23 cellular contexts compared by ENCODE assay signal in the genomic region with DNA sequence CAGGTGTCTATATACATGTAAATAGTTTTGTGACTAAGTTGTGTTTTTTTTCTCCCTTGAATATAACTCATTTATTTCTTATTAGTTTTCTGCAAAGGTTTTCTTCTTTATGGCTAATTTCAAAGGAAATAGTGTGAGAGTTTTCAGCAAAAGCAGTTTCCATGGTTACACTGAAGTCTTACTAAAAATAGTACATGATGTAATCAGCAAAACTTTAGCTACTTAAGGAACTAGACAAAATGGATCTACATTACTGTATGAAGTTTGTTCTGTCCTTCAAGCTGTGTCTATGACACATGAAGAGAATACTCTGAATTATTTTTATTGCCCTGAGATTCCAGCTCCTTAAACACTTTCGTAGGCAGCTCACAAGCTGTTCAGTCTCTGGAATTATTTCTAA.
DNase-seq lines count a peak whose midpoint lies in the region; ATAC-seq and TF ChIP-seq lines count a peak whose summit lies in the region.
"Had no signal": no experiment of that assay in that cellular context is flagged by ENCODE, and none has a peak within 500 bp of the region (broad histone marks: within the 10 kb centered on the region; RNA-seq: fewer than 3 reads in every experiment).

No MANE protein-coding gene starts in this region.

- no peak for ATAC-seq in left cardiac atrium
- ATAC-seq: activated CD8-positive, alpha-beta memory T cell treated with anti-CD3 and anti-CD28 coated beads, Interleukin-2, amount 10 ng/mL, durations not matched to agents 7 days and 5 days; stimulated activated effector memory CD8-positive, alpha-beta T cell treated with anti-CD3 and anti-CD28 coated beads, Interleukin-12 subunit alpha, Interleukin-12 subunit beta, amount 100 ng/mL, for 72 hours had no signal

- peak overlapping the region; percentile 87 to 98 (median 91) for H3K27ac Mint-ChIP-seq in brain
- H3K27ac Mint-ChIP-seq in nephron = peak overlapping the region; percentile 55 to 64 (median 62)
- H3K27ac Mint-ChIP-seq: activated CD4-positive, alpha-beta T cell treated with anti-CD3 and anti-CD28 coated beads, Interleukin-2, amount 10 ng/mL, durations not matched to agents 7 days and 5 days; activated CD8-positive, alpha-beta memory T cell treated with anti-CD3 and anti-CD28 coated beads, Interleukin-2, amount 10 ng/mL, durations not matched to agents 7 days and 5 days; stimulated activated effector memory CD8-positive, alpha-beta T cell treated with anti-CD3 and anti-CD28 coated beads, Interleukin-12 subunit alpha, Interleukin-12 subunit beta, amount 100 ng/mL, for 72 hours had no signal

- H3K36me3 Mint-ChIP-seq in brain (no peaks in the 10 kb centered on the region), nephron (ENCODE audit: low read depth) (no peaks in the 10 kb centered on the region)
- H3K36me3 Mint-ChIP-seq: activated CD8-positive, alpha-beta memory T cell treated with anti-CD3 and anti-CD28 coated beads, Interleukin-2, amount 10 ng/mL, durations not matched to agents 7 days and 5 days; stimulated activated effector memory CD8-positive, alpha-beta T cell treated with anti-CD3 and anti-CD28 coated beads, Interleukin-12 subunit alpha, Interleukin-12 subunit beta, amount 100 ng/mL, for 72 hours had no signal

- H3K4me3 Mint-ChIP-seq in brain (peak overlapping the region in 4 of 5 experiments; percentile 8 to 69 (median 40)), nephron (no peak overlapping the region)
- H3K4me3 Mint-ChIP-seq: activated CD4-positive, alpha-beta T cell treated with anti-CD3 and anti-CD28 coated beads, Interleukin-2, amount 10 ng/mL, durations not matched to agents 7 days and 5 days; activated CD8-positive, alpha-beta memory T cell treated with anti-CD3 and anti-CD28 coated beads, Interleukin-2, amount 10 ng/mL, durations not matched to agents 7 days and 5 days; stimulated activated effector memory CD8-positive, alpha-beta T cell treated with anti-CD3 and anti-CD28 coated beads, Interleukin-12 subunit alpha, Interleukin-12 subunit beta, amount 100 ng/mL, for 72 hours had no signal

- H3K9me3 Mint-ChIP-seq in brain = peaks cover 0 to 13% (median 6%) of the 10 kb centered on the region in 5 experiments
- peaks cover 4% of the 10 kb centered on the region for H3K9me3 Mint-ChIP-seq in nephron
- H3K9me3 Mint-ChIP-seq: activated CD4-positive, alpha-beta T cell treated with anti-CD3 and anti-CD28 coated beads, Interleukin-2, amount 10 ng/mL, durations not matched to agents 7 days and 5 days had no signal

- no peak for TF ChIP-seq CTCF in brain (conservative IDR thresholded peaks at IDR 0.05)
- TF ChIP-seq CTCF in nephron (IDR thresholded peaks at IDR 0.05; ENCODE audit: unreplicated experiment in 3 of 3) = no peak

- DNase-seq in SKM-1 treated with dmso at 0.1 percent for 144 hours (lab: John Stamatoyannopoulos, UW; ENCODE audit: unreplicated experiment) = peak; percentile 8
- DNase-seq in SKM-1 (lab: John Stamatoyannopoulos, UW; ENCODE audit: unreplicated experiment) = no peak
- DNase-seq in left cardiac atrium = no peak
- no peak for DNase-seq in activated CD4-positive, alpha-beta T cell treated with anti-CD3 and anti-CD28 coated beads, Interleukin-2, amount 50 U/mL, for 4 hours
- DNase-seq in NK-92 treated with Interleukin-12 subunit alpha and Interleukin-12 subunit beta, amount 100 ng/mL, for 24 hours (lab: John Stamatoyannopoulos, UW) = no peak
- DNase-seq: activated CD4-positive, alpha-beta T cell treated with anti-CD3 and anti-CD28 coated beads, Interleukin-2, amount 10 ng/mL, durations not matched to agents 7 days and 5 days; activated CD8-positive, alpha-beta memory T cell treated with anti-CD3 and anti-CD28 coated beads, Interleukin-2, amount 10 ng/mL, durations not matched to agents 7 days and 5 days; activated naive CD4-positive, alpha-beta T cell treated with anti-CD3 and anti-CD28 coated beads, Interleukin-2, amount 50 U/mL, for 16 hours; C1 segment of cervical spinal cord; Calu3; dermis blood vessel endothelial cell; KBM-7; MG63; NCI-H1694; NCI-H82; Right ventricle myocardium superior; stimulated activated CD4-positive, alpha-beta T cell treated with anti-CD3 and anti-CD28 coated beads, Interleukin-2, amount 100 ng/mL, for 48 hours; substantia nigra; SW 1271; T1000 had no signal

- intact Hi-C loops in left cardiac atrium (cut with DNase I) = no loop called here

- H3K27me3 Mint-ChIP-seq in brain (no peaks in the 10 kb centered on the region), nephron (ENCODE audit: low read depth) (no peaks in the 10 kb centered on the region)
- H3K27me3 Mint-ChIP-seq: activated CD4-positive, alpha-beta T cell treated with anti-CD3 and anti-CD28 coated beads, Interleukin-2, amount 10 ng/mL, durations not matched to agents 7 days and 5 days; activated CD8-positive, alpha-beta memory T cell treated with anti-CD3 and anti-CD28 coated beads, Interleukin-2, amount 10 ng/mL, durations not matched to agents 7 days and 5 days had no signal

- H3K4me1 Mint-ChIP-seq in brain (peaks cover 32% of the 10 kb centered on the region), nephron (peaks cover 7% of the 10 kb centered on the region)
- H3K4me1 Mint-ChIP-seq: activated CD4-positive, alpha-beta T cell treated with anti-CD3 and anti-CD28 coated beads, Interleukin-2, amount 10 ng/mL, durations not matched to agents 7 days and 5 days; activated CD8-positive, alpha-beta memory T cell treated with anti-CD3 and anti-CD28 coated beads, Interleukin-2, amount 10 ng/mL, durations not matched to agents 7 days and 5 days; stimulated activated effector memory CD8-positive, alpha-beta T cell treated with anti-CD3 and anti-CD28 coated beads, Interleukin-12 subunit alpha, Interleukin-12 subunit beta, amount 100 ng/mL, for 72 hours had no signal

Comparison
In these comparisons a context has a peak if more than half of its experiments do, and no peak if none do; other contexts are left out.
1. H3K4me3 Mint-ChIP-seq: peak in brain (4 of 5); none in nephron (0 of 3).